In the genomic region with DNA sequence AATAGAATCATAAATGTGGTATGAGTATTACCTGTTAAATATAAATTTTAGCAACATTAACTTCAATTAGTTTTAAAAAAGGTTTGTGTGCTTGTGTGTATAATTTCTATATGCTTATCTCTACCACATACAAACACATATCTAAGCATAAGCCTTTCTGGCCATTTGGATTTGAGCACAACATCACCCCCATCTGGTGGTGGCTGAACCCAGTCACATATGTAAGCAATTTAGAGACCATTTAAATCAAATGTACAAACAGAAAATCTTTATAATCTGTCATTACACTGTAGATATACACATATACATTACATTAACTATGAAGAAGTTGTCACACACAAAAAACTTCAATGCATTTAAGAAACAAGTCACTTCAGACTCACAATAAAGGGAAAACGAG, we compare ENCODE assay signal across 8 cellular contexts. TPM values are rescaled to one million over a fixed set of nuclear protein-coding genes. Genes with fewer than 3 reads are reported as not detected.
DNase-seq lines count a peak whose midpoint lies in the region; ATAC-seq, FAIRE-seq and TF ChIP-seq lines count a peak whose summit lies in the region.

No MANE protein-coding gene starts in this region.

- H3K14ac ChIP-seq in neuronal stem cell (ENCODE audit: low read length): no peak overlapping the region

- H2BK120ac ChIP-seq in neuronal stem cell (ENCODE audit: low read depth, low read length): no peak overlapping the region

- H3K27me3 ChIP-seq in neuronal stem cell (ENCODE audit: control insufficient read depth in 3 of 3, insufficient read depth in 3 of 3, low read depth in 1 of 3, low read length in 3 of 3): no peaks in the 10 kb centered on the region

- H3K4ac ChIP-seq in neuronal stem cell (ENCODE audit: low read length): no peak overlapping the region

- no CpG with 5 or more reads among the region's 1 CpG for WGBS in neuronal stem cell (ENCODE audit: extremely low coverage in 2 of 2, insufficient read length in 2 of 2, insufficient replicate concordance in 1 of 2), 2 donors

- no peak overlapping the region for H4K8ac ChIP-seq in neuronal stem cell (ENCODE audit: low read depth, low read length)

- H3K4me3 ChIP-seq in LNCaP clone FGC (ENCODE audit: low read depth, low read length): no peak overlapping the region
- H3K4me3 ChIP-seq in kidney (ENCODE audit: low read length in 2 of 2): no peak overlapping the region
- H3K4me3 ChIP-seq in neuronal stem cell (ENCODE audit: low read length in 2 of 2): no peak overlapping the region
- H3K4me3 ChIP-seq in coronary artery: no peak overlapping the region

- H2AK5ac ChIP-seq in neuronal stem cell (ENCODE audit: low read depth, low read length): no peak overlapping the region

- H3K4me1 ChIP-seq in kidney (ENCODE audit: control insufficient read depth in 1 of 2, insufficient read depth in 1 of 2, low read depth in 1 of 2, low read length in 2 of 2) (peaks cover 0 to 6% of the 10 kb centered on the region in 2 donors), neuronal stem cell (ENCODE audit: control insufficient read depth in 2 of 2, insufficient read depth in 1 of 2, low read depth in 1 of 2, low read length in 2 of 2) (no peaks in the 10 kb centered on the region)

- POLR2A ChIA-PET in activated CD4-positive, alpha-beta memory T cell treated with anti-CD3 and anti-CD28 coated beads for 36 hours (lab: Charles Lee): no interaction called here

- peaks cover 24% of the 10 kb centered on the region for H3K4me1 Mint-ChIP-seq in activated CD4-positive, alpha-beta memory T cell treated with anti-CD3 and anti-CD28 coated beads for 36 hours (ENCODE audit: low read depth)

- no peak overlapping the region for H2BK5ac ChIP-seq in neuronal stem cell (ENCODE audit: low read length)

- no peak overlapping the region for H2BK12ac ChIP-seq in neuronal stem cell (ENCODE audit: low read length)

- no peak for ATAC-seq in GM21619 (IDR thresholded peaks at IDR 0.05; ENCODE audit: unreplicated experiment)

- H3K9ac ChIP-seq in kidney (ENCODE audit: low read length in 2 of 2) (no peak overlapping the region), neuronal stem cell (ENCODE audit: low read depth, low read length, poor library complexity) (no peak overlapping the region)

- H3K18ac ChIP-seq in neuronal stem cell (ENCODE audit: low read length): no peak overlapping the region

- TF ChIP-seq CTCF in LNCaP clone FGC (IDR thresholded peaks at IDR 0.05; ENCODE audit: control insufficient read depth, extremely low read depth, insufficient read depth): peak; percentile 70
- peak; percentile 26 for TF ChIP-seq CTCF in kidney (IDR thresholded peaks at IDR 0.05; ENCODE audit: borderline replicate concordance, extremely low read depth, insufficient read depth)
- TF ChIP-seq CTCF in coronary artery (IDR thresholded peaks at IDR 0.05): no peak

- H3K79me1 ChIP-seq in neuronal stem cell (ENCODE audit: low read depth, low read length): no peaks in the 10 kb centered on the region

- H3K9me3 ChIP-seq in kidney (ENCODE audit: control insufficient read depth in 1 of 2, low read length in 2 of 2): no peaks in the 10 kb centered on the region
- no peaks in the 10 kb centered on the region for H3K9me3 ChIP-seq in neuronal stem cell (replicated peaks in 1 of 2; ENCODE audit: control insufficient read depth in 2 of 2, insufficient read depth in 1 of 2, low read depth in 1 of 2, low read length in 2 of 2)

- no peaks in the 10 kb centered on the region for H3K9me3 Mint-ChIP-seq in activated CD4-positive, alpha-beta memory T cell treated with anti-CD3 and anti-CD28 coated beads for 36 hours

- no peak overlapping the region for H3K4me3 Mint-ChIP-seq in activated CD4-positive, alpha-beta memory T cell treated with anti-CD3 and anti-CD28 coated beads for 36 hours

- CTCF ChIA-PET in activated CD4-positive, alpha-beta memory T cell treated with anti-CD3 and anti-CD28 coated beads for 36 hours (lab: Charles Lee): interaction anchor here (0.7 to 2.1 kb wide), 13 partner anchors 9 to 1144 kb away, joined by 3 to 11 read pairs (median 3); a partner anchor contains a TSS

- H3K27me3 Mint-ChIP-seq in activated CD4-positive, alpha-beta memory T cell treated with anti-CD3 and anti-CD28 coated beads for 36 hours: no peaks in the 10 kb centered on the region

- H3K27ac Mint-ChIP-seq in activated CD4-positive, alpha-beta memory T cell treated with anti-CD3 and anti-CD28 coated beads for 36 hours: no peak overlapping the region

- no peak overlapping the region for H2BK15ac ChIP-seq in neuronal stem cell (ENCODE audit: low read length)

- intact Hi-C loops in activated CD4-positive, alpha-beta memory T cell treated with anti-CD3 and anti-CD28 coated beads for 36 hours (cut with micrococcal nuclease): loop anchor here (5.0 kb wide), 1 partner anchor 299 kb away; no protein-coding TSS in a partner anchor
- intact Hi-C loops in kidney (cut with DNase I): no loop called here

- peaks cover 3% of the 10 kb centered on the region for H3K36me3 Mint-ChIP-seq in activated CD4-positive, alpha-beta memory T cell treated with anti-CD3 and anti-CD28 coated beads for 36 hours

- H4K91ac ChIP-seq in neuronal stem cell (ENCODE audit: low read depth, low read length, poor library complexity): no peak overlapping the region

- H3K36me3 ChIP-seq in kidney (ENCODE audit: control insufficient read depth in 1 of 2, insufficient read depth in 2 of 2, low read length in 2 of 2) (peaks cover 0 to 5% of the 10 kb centered on the region in 2 donors), neuronal stem cell (replicated peaks in 1 of 2; ENCODE audit: control insufficient read depth in 2 of 2, insufficient read depth in 2 of 2, low read length in 2 of 2) (peaks cover 0 to 3% of the 10 kb centered on the region in 2 donors)

- DNase-seq in activated CD8-positive, alpha-beta memory T cell treated with anti-CD3 and anti-CD28 coated beads, Interleukin-2, amount 50 U/mL, for 4 hours: peak; percentile 26
- DNase-seq in activated CD8-positive, alpha-beta memory T cell treated with anti-CD3 and anti-CD28 coated beads for 24 hours: no peak
- DNase-seq in LNCaP clone FGC (ENCODE audit: low read depth) (no peak), kidney (no peak), neuronal stem cell (ENCODE audit: low spot score) (no peak), coronary artery (ENCODE audit: low spot score) (no peak)
- peak; percentile 50 for DNase-seq in activated CD4-positive, alpha-beta memory T cell treated with anti-CD3 and anti-CD28 coated beads for 36 hours

- FAIRE-seq in kidney (lab: Jason Lieb, UNC): no peak

- no peak overlapping the region for H3K23ac ChIP-seq in neuronal stem cell (ENCODE audit: low read depth, low read length, poor library complexity)

- H3K4me2 ChIP-seq in neuronal stem cell (ENCODE audit: insufficient read depth, low read length, poor library complexity, severe bottlenecking): no peak overlapping the region

- no peak overlapping the region for H2AFZ ChIP-seq in neuronal stem cell (ENCODE audit: low read length)

- H3K27ac ChIP-seq in kidney (ENCODE audit: low read depth in 2 of 2, low read length in 2 of 2): no peak overlapping the region
- no peak overlapping the region for H3K27ac ChIP-seq in neuronal stem cell (replicated peaks; ENCODE audit: low read length)
- no peak overlapping the region for H3K27ac ChIP-seq in coronary artery

RNA-seq across cellular contexts. Expression of a gene that starts 31.7 kb away (rescaled TPM):
- total RNA-seq in activated CD4-positive, alpha-beta memory T cell treated with anti-CD3 and anti-CD28 coated beads for 36 hours: not detected
- total RNA-seq in kidney: not detected
- polyA plus RNA-seq in kidney (ENCODE audit: insufficient read depth, low read depth, low replicate concordance): not detected
- not detected for polyA plus RNA-seq in neuronal stem cell (2013, experiment 1 of 2)
- not detected for polyA plus RNA-seq in neuronal stem cell (2013, experiment 2 of 2)

Comparison
In these comparisons a context has a peak if more than half of its experiments do, and no peak if none do; other contexts are left out.
1. DNase-seq: peak in activated CD8-positive, alpha-beta memory T cell treated with anti-CD3 and anti-CD28 coated beads, Interleukin-2, amount 50 U/mL, for 4 hours (single experiment) and activated CD4-positive, alpha-beta memory T cell treated with anti-CD3 and anti-CD28 coated beads for 36 hours (single experiment); none in activated CD8-positive, alpha-beta memory T cell treated with anti-CD3 and anti-CD28 coated beads for 24 hours (single experiment), LNCaP clone FGC (single experiment), kidney (single experiment), neuronal stem cell (single experiment) and coronary artery (single experiment).